ENCODE assay signal across 4 cellular contexts in the genomic region with DNA sequence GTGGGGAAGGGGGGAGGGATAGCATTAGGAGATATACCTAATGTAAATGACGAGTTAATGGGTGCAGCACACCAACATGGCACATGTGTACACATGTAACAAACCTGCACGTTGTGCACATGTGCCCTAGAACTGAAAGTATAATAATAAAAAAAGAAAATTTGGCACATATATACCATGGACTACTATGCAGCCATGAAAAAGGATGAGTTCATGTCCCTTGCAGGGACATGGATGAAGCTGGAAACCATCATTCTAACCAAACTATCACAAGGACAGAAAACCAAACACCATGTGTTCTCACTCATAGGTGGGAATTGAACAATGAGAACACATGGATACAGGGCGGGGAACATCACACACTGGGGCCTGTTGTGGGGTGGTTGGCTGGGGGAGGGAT. TPM values are rescaled to one million over a fixed set of nuclear protein-coding genes. Genes with fewer than 3 reads are reported as not detected.
"Had no signal": no experiment of that assay in that cellular context is flagged by ENCODE, and none has a peak within 500 bp of the region (broad histone marks: within the 10 kb centered on the region; RNA-seq: fewer than 3 reads in every experiment).

No MANE protein-coding gene starts in this region.

RNA-seq across cellular contexts. Expression of a gene that starts 21.2 kb away (rescaled TPM):
- total RNA-seq: LHCN-M2, M059J, MCF 10A, NCI-H460 had no signal
